Comparison of ENCODE assay signal across 2 cellular contexts in the genomic region with DNA sequence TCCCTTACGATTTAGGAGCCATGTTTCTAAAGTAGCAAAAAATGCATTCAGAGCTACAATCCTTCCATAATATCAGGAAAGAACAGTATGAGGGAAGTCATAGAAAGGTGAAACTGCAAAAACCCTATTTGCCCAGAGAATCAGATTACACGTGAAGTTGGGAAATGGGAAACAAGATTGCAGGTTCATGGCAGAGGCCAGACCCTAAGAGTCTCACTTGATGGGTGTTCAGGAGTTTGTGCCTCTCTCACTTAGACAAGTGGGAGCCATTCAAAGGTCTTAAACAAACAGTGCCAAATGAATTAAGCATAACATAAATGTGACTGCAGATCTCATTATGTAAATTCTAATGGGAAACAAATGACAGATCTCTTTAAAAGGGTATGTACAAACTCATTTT.
TF ChIP-seq lines count a peak whose summit lies in the region.

No MANE protein-coding gene starts in this region.

TF ChIP-seq in GM23338, 12 proteins besides CTCF, POLR2A, EP300 and RAD21 (continued from another document):
- TF ChIP-seq ETS1 (IDR thresholded peaks at IDR 0.05) = no peak
- no peak for TF ChIP-seq EZH2 (IDR thresholded peaks at IDR 0.05; ENCODE audit: low read depth, unreplicated experiment)
- TF ChIP-seq, protein P1, sequence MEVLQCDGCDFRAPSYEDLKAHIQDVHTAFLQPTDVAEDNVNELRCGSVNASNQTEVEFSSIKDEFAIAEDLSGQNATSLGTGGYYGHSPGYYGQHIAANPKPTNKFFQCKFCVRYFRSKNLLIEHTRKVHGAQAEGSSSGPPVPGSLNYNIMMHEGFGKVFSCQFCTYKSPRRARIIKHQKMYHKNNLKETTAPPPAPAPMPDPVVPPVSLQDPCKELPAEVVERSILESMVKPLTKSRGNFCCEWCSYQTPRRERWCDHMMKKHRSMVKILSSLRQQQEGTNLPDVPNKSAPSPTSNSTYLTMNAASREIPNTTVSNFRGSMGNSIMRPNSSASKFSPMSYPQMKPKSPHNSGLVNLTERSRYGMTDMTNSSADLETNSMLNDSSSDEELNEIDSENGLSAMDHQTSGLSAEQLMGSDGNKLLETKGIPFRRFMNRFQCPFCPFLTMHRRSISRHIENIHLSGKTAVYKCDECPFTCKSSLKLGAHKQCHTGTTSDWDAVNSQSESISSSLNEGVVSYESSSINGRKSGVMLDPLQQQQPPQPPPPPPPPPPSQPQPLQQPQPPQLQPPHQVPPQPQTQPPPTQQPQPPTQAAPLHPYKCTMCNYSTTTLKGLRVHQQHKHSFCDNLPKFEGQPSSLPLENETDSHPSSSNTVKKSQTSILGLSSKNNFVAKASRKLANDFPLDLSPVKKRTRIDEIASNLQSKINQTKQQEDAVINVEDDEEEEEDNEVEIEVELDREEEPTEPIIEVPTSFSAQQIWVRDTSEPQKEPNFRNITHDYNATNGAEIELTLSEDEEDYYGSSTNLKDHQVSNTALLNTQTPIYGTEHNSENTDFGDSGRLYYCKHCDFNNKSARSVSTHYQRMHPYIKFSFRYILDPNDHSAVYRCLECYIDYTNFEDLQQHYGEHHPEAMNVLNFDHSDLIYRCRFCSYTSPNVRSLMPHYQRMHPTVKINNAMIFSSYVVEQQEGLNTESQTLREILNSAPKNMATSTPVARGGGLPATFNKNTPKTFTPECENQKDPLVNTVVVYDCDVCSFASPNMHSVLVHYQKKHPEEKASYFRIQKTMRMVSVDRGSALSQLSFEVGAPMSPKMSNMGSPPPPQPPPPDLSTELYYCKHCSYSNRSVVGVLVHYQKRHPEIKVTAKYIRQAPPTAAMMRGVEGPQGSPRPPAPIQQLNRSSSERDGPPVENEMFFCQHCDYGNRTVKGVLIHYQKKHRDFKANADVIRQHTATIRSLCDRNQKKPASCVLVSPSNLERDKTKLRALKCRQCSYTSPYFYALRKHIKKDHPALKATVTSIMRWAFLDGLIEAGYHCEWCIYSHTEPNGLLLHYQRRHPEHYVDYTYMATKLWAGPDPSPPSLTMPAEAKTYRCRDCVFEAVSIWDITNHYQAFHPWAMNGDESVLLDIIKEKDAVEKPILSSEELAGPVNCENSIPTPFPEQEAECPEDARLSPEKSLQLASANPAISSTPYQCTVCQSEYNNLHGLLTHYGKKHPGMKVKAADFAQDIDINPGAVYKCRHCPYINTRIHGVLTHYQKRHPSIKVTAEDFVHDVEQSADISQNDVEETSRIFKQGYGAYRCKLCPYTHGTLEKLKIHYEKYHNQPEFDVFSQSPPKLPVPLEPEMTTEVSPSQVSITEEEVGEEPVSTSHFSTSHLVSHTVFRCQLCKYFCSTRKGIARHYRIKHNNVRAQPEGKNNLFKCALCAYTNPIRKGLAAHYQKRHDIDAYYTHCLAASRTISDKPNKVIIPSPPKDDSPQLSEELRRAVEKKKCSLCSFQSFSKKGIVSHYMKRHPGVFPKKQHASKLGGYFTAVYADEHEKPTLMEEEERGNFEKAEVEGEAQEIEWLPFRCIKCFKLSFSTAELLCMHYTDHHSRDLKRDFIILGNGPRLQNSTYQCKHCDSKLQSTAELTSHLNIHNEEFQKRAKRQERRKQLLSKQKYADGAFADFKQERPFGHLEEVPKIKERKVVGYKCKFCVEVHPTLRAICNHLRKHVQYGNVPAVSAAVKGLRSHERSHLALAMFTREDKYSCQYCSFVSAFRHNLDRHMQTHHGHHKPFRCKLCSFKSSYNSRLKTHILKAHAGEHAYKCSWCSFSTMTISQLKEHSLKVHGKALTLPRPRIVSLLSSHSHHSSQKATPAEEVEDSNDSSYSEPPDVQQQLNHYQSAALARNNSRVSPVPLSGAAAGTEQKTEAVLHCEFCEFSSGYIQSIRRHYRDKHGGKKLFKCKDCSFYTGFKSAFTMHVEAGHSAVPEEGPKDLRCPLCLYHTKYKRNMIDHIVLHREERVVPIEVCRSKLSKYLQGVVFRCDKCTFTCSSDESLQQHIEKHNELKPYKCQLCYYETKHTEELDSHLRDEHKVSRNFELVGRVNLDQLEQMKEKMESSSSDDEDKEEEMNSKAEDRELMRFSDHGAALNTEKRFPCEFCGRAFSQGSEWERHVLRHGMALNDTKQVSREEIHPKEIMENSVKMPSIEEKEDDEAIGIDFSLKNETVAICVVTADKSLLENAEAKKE (CRISPR knock-in tag; IDR thresholded peaks at IDR 0.05) = no peak

TF ChIP-seq in H1, 55 proteins besides CTCF, POLR2A, EP300 and RAD21 (continued from another document):
- TF ChIP-seq USF2 (IDR thresholded peaks at IDR 0.05; ENCODE audit: low read length) = no peak
- no peak for TF ChIP-seq NRF1 (IDR thresholded peaks at IDR 0.05; ENCODE audit: low read depth, low read length)
- TF ChIP-seq SIX5 (IDR thresholded peaks at IDR 0.05; ENCODE audit: low read depth, low read length) = no peak
- no peak for TF ChIP-seq ATF3 (IDR thresholded peaks at IDR 0.05; ENCODE audit: insufficient read depth, low read depth, low read length)
- no peak for TF ChIP-seq NANOG (IDR thresholded peaks at IDR 0.05; ENCODE audit: insufficient read depth, low read depth, low read length, poor library complexity, severe bottlenecking)
- no peak for TF ChIP-seq CHD2 (IDR thresholded peaks at IDR 0.05; ENCODE audit: low read length)
TF ChIP-seq in H1: peak in this region for 0.
